17 cellular contexts compared by ENCODE assay signal in genomic region chr4:57061395-57061794, GRCh38. TPM values are rescaled to one million over a fixed set of nuclear protein-coding genes. Genes with fewer than 3 reads are reported as not detected.
DNase-seq lines count a peak whose midpoint lies in the region; ATAC-seq, FAIRE-seq and TF ChIP-seq lines count a peak whose summit lies in the region.
"Had no signal": no experiment of that assay in that cellular context is flagged by ENCODE, and none has a peak within 500 bp of the region (broad histone marks: within the 10 kb centered on the region; RNA-seq: fewer than 3 reads in every experiment).

No MANE protein-coding gene starts in this region.

- ATAC-seq in foreskin keratinocyte (peak; percentile 42), HG03135 (IDR thresholded peaks at IDR 0.05; ENCODE audit: unreplicated experiment) (no peak)
- ATAC-seq: left lobe of liver, T-helper 17 cell had no signal

- H3K27me3 ChIP-seq in foreskin keratinocyte (no peaks in the 10 kb centered on the region), smooth muscle cell (ENCODE audit: low read depth) (no peaks in the 10 kb centered on the region), MG63 (no peaks in the 10 kb centered on the region)

- peaks cover 62% of the 10 kb centered on the region for H3F3A ChIP-seq in smooth muscle cell (ENCODE audit: low read depth)

- H3K4me2 ChIP-seq in smooth muscle cell = peak overlapping the region; percentile 73

- WGBS in smooth muscle cell (ENCODE audit: low lambda C conversion rate) = 32% methylated on average over 5 of the region's 5 CpGs

- H3K27ac ChIP-seq in foreskin keratinocyte = no peak overlapping the region
- peak overlapping the region; percentile 88 for H3K27ac ChIP-seq in smooth muscle cell (ENCODE audit: low read depth)

- H2AFZ ChIP-seq in smooth muscle cell (ENCODE audit: low read depth) = no peak overlapping the region

- H3K79me2 ChIP-seq in smooth muscle cell (ENCODE audit: low read depth) = peaks cover 62% of the 10 kb centered on the region

- DNase-seq in EH (ENCODE audit: low read depth) = peak; percentile 84
- no peak for DNase-seq in foreskin keratinocyte
- no peak for DNase-seq in smooth muscle cell (lab: John Stamatoyannopoulos, UW; ENCODE audit: unreplicated experiment)
- no peak for DNase-seq in stimulated activated CD4-positive, alpha-beta T cell treated with anti-CD3 and anti-CD28 coated beads, Interleukin-4, amount 100 ng/mL, for 1 hour
- no peak for DNase-seq in activated CD4-positive, alpha-beta T cell treated with anti-CD3 and anti-CD28 coated beads, Interleukin-2, amount 50 U/mL, for 48 hours
- DNase-seq in MG63 = no peak
- DNase-seq: activated CD4-positive, alpha-beta T cell treated with anti-CD3 and anti-CD28 coated beads for 1 hour; activated gamma-delta T cell; hypothalamus; NCI-H1694; NCI-H446; stimulated activated CD4-positive, alpha-beta T cell treated with anti-CD3 and anti-CD28 coated beads, Interleukin-12 subunit alpha, Interleukin-12 subunit beta, amount 100 ng/mL, for 4 hours; T-helper 17 cell had no signal

- TF ChIP-seq CTCF in foreskin keratinocyte (conservative IDR thresholded peaks at IDR 0.05) (no peak), smooth muscle cell (IDR thresholded peaks at IDR 0.05; ENCODE audit: borderline replicate concordance, insufficient read depth, poor library complexity, severe bottlenecking) (no peak)

- H3K9ac ChIP-seq in smooth muscle cell (ENCODE audit: low read depth) = no peak overlapping the region

- H3K9me3 ChIP-seq in smooth muscle cell (replicated peaks; ENCODE audit: low read depth) (no peaks in the 10 kb centered on the region), MG63 (no peaks in the 10 kb centered on the region)

- H3K4me3 ChIP-seq in smooth muscle cell (no peak overlapping the region), MG63 (no peak overlapping the region)

- H3K4me1 ChIP-seq in foreskin keratinocyte (no peaks in the 10 kb centered on the region), smooth muscle cell (ENCODE audit: low read depth) (peaks cover 19% of the 10 kb centered on the region)

- H3K36me3 ChIP-seq in smooth muscle cell (ENCODE audit: low read depth) (no peaks in the 10 kb centered on the region), MG63 (no peaks in the 10 kb centered on the region)

- H4K20me1 ChIP-seq in smooth muscle cell (ENCODE audit: low read depth) = no peaks in the 10 kb centered on the region

- FAIRE-seq in TTC549 (lab: Jason Lieb, UNC) = peak; percentile 88
- FAIRE-seq: H1 had no signal

RNA-seq across cellular contexts. Expression of gene IGFBP7, which starts 48.8 kb away (rescaled TPM):
- total RNA-seq in foreskin keratinocyte (201 and 228 TPM in 2 replicates), smooth muscle cell (998 and 1,065 TPM in 2 replicates)
- polyA plus RNA-seq in foreskin keratinocyte (239 and 292 TPM in 2 replicates), smooth muscle cell (1,105 and 1,684 TPM in 2 replicates)
- total RNA-seq in MG63 (2014; rRNA removed; shearing (Covaris generic); ENCODE audit: low replicate concordance) = 332 and 410 TPM in 2 replicates
